ENCODE assay signal across 8 cellular contexts in genomic region chr16:25110392-25110947, GRCh38. TPM values are rescaled to one million over a fixed set of nuclear protein-coding genes. Genes with fewer than 3 reads are reported as not detected.
DNase-seq lines count a peak whose midpoint lies in the region; ATAC-seq and TF ChIP-seq lines count a peak whose summit lies in the region.

No MANE protein-coding gene starts in this region.

- H3K4me3 ChIP-seq in KMS-11 (IDR thresholded peaks at IDR 0.05; ENCODE audit: insufficient read depth, low read depth, low read length) (no peak overlapping the region), right lobe of liver (peak overlapping the region; percentile 57 to 94 (median 91)), testis (peak overlapping the region; percentile 79 to 94)

- DNase-seq in CD14-positive monocyte (ENCODE audit: low spot score), result no peak
- peak in 1 of 2 donors; percentile 33 for DNase-seq in activated naive CD4-positive, alpha-beta T cell treated with anti-CD3 and anti-CD28 coated beads, Interleukin-2, amount 50 U/mL, for 72 hours (ENCODE audit: low spot score in 2 of 2)
- no peak for DNase-seq in right lobe of liver
- no peak for DNase-seq in testis
- DNase-seq in HCEC 1CT, result no peak
- DNase-seq in HPDE6-E6E7 (ENCODE audit: extremely low spot score), result no peak
- DNase-seq in activated CD4-positive, CD25-positive, alpha-beta regulatory T cell (lab: John Stamatoyannopoulos, UW), result no peak

- no peaks in the 10 kb centered on the region for H3K9me3 ChIP-seq in right lobe of liver
- no peaks in the 10 kb centered on the region for H3K9me3 ChIP-seq in testis

- peaks cover 0 to 1% (median 0%) of the 10 kb centered on the region in 3 donors for H3K27me3 Mint-ChIP-seq in CD14-positive monocyte (ENCODE audit: low read depth in 3 of 3)

- H3K27ac ChIP-seq in KMS-11 (no peak overlapping the region), right lobe of liver (peak overlapping the region in 2 of 3 donors; percentile 83 to 86), testis (peak overlapping the region; percentile 81 to 88)

- peak overlapping the region; percentile 8 to 94 (median 91) for H3K27ac Mint-ChIP-seq in CD14-positive monocyte
- peak overlapping the region; percentile 96 to 98 for H3K27ac Mint-ChIP-seq in activated naive CD4-positive, alpha-beta T cell treated with anti-CD3 and anti-CD28 coated beads, Interleukin-2, amount 50 U/mL, for 72 hours

- peaks cover 11 to 14% of the 10 kb centered on the region in 2 donors for H3K36me3 Mint-ChIP-seq in CD14-positive monocyte
- peaks cover 7 to 34% of the 10 kb centered on the region in 2 donors for H3K36me3 Mint-ChIP-seq in activated naive CD4-positive, alpha-beta T cell treated with anti-CD3 and anti-CD28 coated beads, Interleukin-2, amount 50 U/mL, for 72 hours

- H4K20me1 ChIP-seq in KMS-11 (ENCODE audit: insufficient read depth), result no peaks in the 10 kb centered on the region

- H3K4me1 ChIP-seq in KMS-11 (ENCODE audit: low read depth, poor library complexity, severe bottlenecking) (peaks cover 9% of the 10 kb centered on the region), right lobe of liver (peaks cover 0 to 38% (median 10%) of the 10 kb centered on the region in 4 donors), testis (peaks cover 19% of the 10 kb centered on the region)

- H3K79me2 ChIP-seq in KMS-11 (ENCODE audit: insufficient read depth, low read depth), result 0 out of 2 replicates have a peak, but pooled peaks cover 6% of the 10 kb centered on the region

- no peak for ATAC-seq in activated naive CD4-positive, alpha-beta T cell treated with anti-CD3 and anti-CD28 coated beads, Interleukin-2, amount 50 U/mL, for 72 hours
- ATAC-seq in right lobe of liver, result no peak

- no peaks in the 10 kb centered on the region for H3K9me3 Mint-ChIP-seq in CD14-positive monocyte
- no peaks in the 10 kb centered on the region for H3K9me3 Mint-ChIP-seq in activated naive CD4-positive, alpha-beta T cell treated with anti-CD3 and anti-CD28 coated beads, Interleukin-2, amount 50 U/mL, for 72 hours

- WGBS in right lobe of liver (ENCODE audit: insufficient coverage, low coverage, low lambda C conversion rate, missing lambda C conversion rate), result 25% methylated on average over 7 of the region's 7 CpGs
- WGBS in testis, 2 donors, result 29% methylated on average over 7 of the region's 7 CpGs

- TF ChIP-seq POLR2A in right lobe of liver (IDR thresholded peaks at IDR 0.05), result no peak
- TF ChIP-seq POLR2A in testis (IDR thresholded peaks at IDR 0.05), result no peak

- H3K4me3 Mint-ChIP-seq in CD14-positive monocyte, result peak overlapping the region; percentile 88 to 95

- peak overlapping the region; percentile 41 for H3K4me2 ChIP-seq in KMS-11

- peaks cover 47% of the 10 kb centered on the region for H3K4me1 Mint-ChIP-seq in CD14-positive monocyte

- H3K36me3 ChIP-seq in KMS-11 (ENCODE audit: insufficient read depth) (no peaks in the 10 kb centered on the region), right lobe of liver (no peaks in the 10 kb centered on the region), testis (ENCODE audit: low read depth, missing control alignments) (no peaks in the 10 kb centered on the region)

- intact Hi-C loops in CD14-positive monocyte (cut with micrococcal nuclease), result loop anchor here in 1 of 2 donors (5.0 kb wide), 1 partner anchor 63 kb away; no protein-coding TSS in a partner anchor
- intact Hi-C loops in right lobe of liver (cut with DNase I), result no loop called here
- intact Hi-C loops in testis (cut with DNase I; ENCODE audit: low total_unique reads), result loop anchor here (10.0 kb wide), 1 partner anchor 46 kb away; no protein-coding TSS in a partner anchor

- H3K27me3 ChIP-seq in KMS-11 (ENCODE audit: insufficient read depth, low read depth), result no peaks in the 10 kb centered on the region
- no peaks in the 10 kb centered on the region for H3K27me3 ChIP-seq in right lobe of liver
- H3K27me3 ChIP-seq in testis, result no peaks in the 10 kb centered on the region

- H3K9ac ChIP-seq in KMS-11, result peak overlapping the region; percentile 53; the same call in 1 of the 2 replicates

- H2AFZ ChIP-seq in KMS-11 (ENCODE audit: low read depth), result peak overlapping the region; percentile 83

- no peak for TF ChIP-seq CTCF in CD14-positive monocyte (IDR thresholded peaks at IDR 0.05)
- TF ChIP-seq CTCF in KMS-11 (conservative IDR thresholded peaks at IDR 0.05; ENCODE audit: low read depth, low read length), result no peak
- no peak for TF ChIP-seq CTCF in right lobe of liver (IDR thresholded peaks at IDR 0.05)
- no peak for TF ChIP-seq CTCF in testis (IDR thresholded peaks at IDR 0.05)

RNA-seq across cellular contexts. Expression of gene LCMT1, which starts 1.1 kb away (rescaled TPM):
- polyA plus RNA-seq in CD14-positive monocyte, result 10 to 100 TPM; 33.1 to 34.2 TPM
- 10 to 100 TPM; 38.9 to 46.5 TPM for total RNA-seq in activated naive CD4-positive, alpha-beta T cell treated with anti-CD3 and anti-CD28 coated beads, Interleukin-2, amount 50 U/mL, for 72 hours
- 10 to 100 TPM in 3 of 6 experiments, 1 to 10 TPM in 3; 6.2 to 12.0 (median 8.9) TPM for total RNA-seq in right lobe of liver
- total RNA-seq in testis, result 100 to 1,000 TPM in 1 of 2 donors, 10 to 100 TPM in 1; 89.1 to 101 TPM
- 89.0 TPM for polyA plus RNA-seq in testis (ENCODE audit: insufficient read depth, low read depth, low replicate concordance)
